In genomic region chr15:25184356-25185155, GRCh38 we compare ENCODE assay signal across 12 cellular contexts.
"Had no signal": no experiment of that assay in that cellular context is flagged by ENCODE, and none has a peak within 500 bp of the region (broad histone marks: within the 10 kb centered on the region; RNA-seq: fewer than 3 reads in every experiment).

No MANE protein-coding gene starts in this region.

- H3K27ac ChIP-seq: gastroesophageal sphincter, stomach, thoracic aorta had no signal

- DNase-seq: activated CD4-positive, alpha-beta T cell treated with anti-CD3 and anti-CD28 coated beads, Interleukin-2, amount 50 U/mL, for 1 hour; activated CD8-positive, alpha-beta memory T cell treated with anti-CD3 and anti-CD28 coated beads for 24 hours; activated naive CD4-positive, alpha-beta T cell treated with anti-CD3 and anti-CD28 coated beads for 36 hours; midbrain; stimulated activated CD4-positive, alpha-beta T cell treated with anti-CD3 and anti-CD28 coated beads, Interleukin-12 subunit alpha, Interleukin-12 subunit beta, amount 100 ng/mL, for 4 hours; stimulated activated CD4-positive, alpha-beta T cell treated with anti-CD3 and anti-CD28 coated beads, Interleukin-2, amount 100 ng/mL, for 24 hours; stomach had no signal

- H3K4me3 ChIP-seq: gastroesophageal sphincter, stomach, thoracic aorta had no signal

- H3K4me3 Mint-ChIP-seq: activated naive CD4-positive, alpha-beta T cell treated with anti-CD3 and anti-CD28 coated beads for 36 hours; T-helper 2 cell treated with Interferon-gamma antibody and Interleukin-4, amounts not matched to agents 5 μg/mL and 100 μg/mL, for 36 hours had no signal

- H3K4me1 ChIP-seq: gastroesophageal sphincter, stomach had no signal

- H3K27me3 Mint-ChIP-seq: progenitor cell of endocrine pancreas had no signal

- H3K36me3 ChIP-seq: gastroesophageal sphincter, stomach, thoracic aorta had no signal

- H3K27me3 ChIP-seq: gastroesophageal sphincter, stomach had no signal

- ATAC-seq: activated CD4-positive, CD25-positive, alpha-beta regulatory T cell treated with anti-CD3 and anti-CD28 coated beads, Interleukin-2, amount 50 U/mL, for 24 hours; gastroesophageal sphincter had no signal

- H3K27ac Mint-ChIP-seq: activated naive CD4-positive, alpha-beta T cell treated with anti-CD3 and anti-CD28 coated beads for 36 hours; progenitor cell of endocrine pancreas; T-helper 2 cell treated with Interferon-gamma antibody and Interleukin-4, amounts not matched to agents 5 μg/mL and 100 μg/mL, for 36 hours had no signal
